10 cellular contexts compared by ENCODE assay signal in genomic region chr4:56619160-56619559, GRCh38.
DNase-seq lines count a peak whose midpoint lies in the region; ATAC-seq lines count a peak whose summit lies in the region.
"Had no signal": no experiment of that assay in that cellular context is flagged by ENCODE, and none has a peak within 500 bp of the region (broad histone marks: within the 10 kb centered on the region; RNA-seq: fewer than 3 reads in every experiment).

No MANE protein-coding gene starts in this region.

- H3K9ac ChIP-seq in mesenchymal stem cell (ENCODE audit: low read length) = no peak overlapping the region

- no peak overlapping the region for H2BK12ac ChIP-seq in mesenchymal stem cell (ENCODE audit: low read length in 2 of 2)

- H3K4ac ChIP-seq in mesenchymal stem cell (ENCODE audit: low read depth in 1 of 2, low read length in 2 of 2) = no peak overlapping the region

- H2AK5ac ChIP-seq in mesenchymal stem cell (ENCODE audit: low read length, severe bottlenecking) = no peak overlapping the region

- H2BK5ac ChIP-seq in mesenchymal stem cell (ENCODE audit: low read depth, low read length, poor library complexity, severe bottlenecking) = no peak overlapping the region

- no peak overlapping the region for H4K91ac ChIP-seq in mesenchymal stem cell (ENCODE audit: low read length)

- no peak overlapping the region for H2BK15ac ChIP-seq in mesenchymal stem cell (ENCODE audit: low read depth, poor library complexity, severe bottlenecking)

- no peak overlapping the region for H2AFZ ChIP-seq in mesenchymal stem cell (ENCODE audit: low read depth, low read length)

- peaks cover 1% of the 10 kb centered on the region for H3K4me1 ChIP-seq in mesenchymal stem cell (ENCODE audit: control insufficient read depth, insufficient read depth, low read depth, low read length)

- no peak overlapping the region for H3K18ac ChIP-seq in mesenchymal stem cell (ENCODE audit: low read depth in 1 of 2, low read length in 2 of 2)

- H3K14ac ChIP-seq in mesenchymal stem cell (ENCODE audit: low read length in 2 of 2) = no peak overlapping the region

- H3K27me3 ChIP-seq in mesenchymal stem cell (ENCODE audit: control insufficient read depth in 1 of 2, insufficient read depth in 1 of 2, low read length in 2 of 2) = peaks cover 0 to 26% of the 10 kb centered on the region in 2 experiments

- H3K23ac ChIP-seq in mesenchymal stem cell (ENCODE audit: low read length in 2 of 2) = no peak overlapping the region

- H3K4me3 ChIP-seq in mesenchymal stem cell (ENCODE audit: insufficient read depth in 1 of 2, low read depth in 1 of 2, low read length in 2 of 2) = no peak overlapping the region

- H3K36me3 ChIP-seq in mesenchymal stem cell (ENCODE audit: control insufficient read depth in 1 of 2, insufficient read depth in 2 of 2, low read depth in 1 of 2, low read length in 2 of 2) = no peaks in the 10 kb centered on the region

- no peak overlapping the region for H3K27ac ChIP-seq in mesenchymal stem cell (ENCODE audit: low read length, poor library complexity, severe bottlenecking)

- peak; percentile 74 for ATAC-seq in HG02884 (IDR thresholded peaks at IDR 0.05; ENCODE audit: unreplicated experiment)
- ATAC-seq in HG03095 (IDR thresholded peaks at IDR 0.05; ENCODE audit: unreplicated experiment) = no peak
- ATAC-seq: stimulated activated memory B cell treated with anti-CD40 and anti-IgM and Interleukin-4, amounts not matched to agents 10 μg/mL and 1 μg/mL and 100 μg/mL, for 72 hours had no signal

- no peak overlapping the region for H4K8ac ChIP-seq in mesenchymal stem cell (ENCODE audit: low read length)

- no peak overlapping the region for H2BK120ac ChIP-seq in mesenchymal stem cell (ENCODE audit: low read depth, low read length)

- H3K4me2 ChIP-seq in mesenchymal stem cell (ENCODE audit: low read length, poor library complexity, severe bottlenecking) = no peak overlapping the region

- peaks cover 7% of the 10 kb centered on the region for H3K9me3 ChIP-seq in mesenchymal stem cell (ENCODE audit: control insufficient read depth, low read length)

- WGBS in mesenchymal stem cell = no CpG with 5 or more reads among the region's 2 CpGs

- peak; percentile 23 for DNase-seq in NCI-H2107 treated with DMSO at 0.1 percent for 48 hours (lab: John Stamatoyannopoulos, UW; ENCODE audit: unreplicated experiment)
- DNase-seq in NCI-H2107 (lab: John Stamatoyannopoulos, UW) = no peak
- peak; percentile 22 for DNase-seq in SW480 (ENCODE audit: low spot score)
- peak; percentile 64 for DNase-seq in mesenchymal stem cell
- no peak for DNase-seq in NCI-H1092 (lab: John Stamatoyannopoulos, UW)
- no peak for DNase-seq in LoVo (ENCODE audit: low spot score)
- DNase-seq: foreskin melanocyte had no signal

- H3K79me1 ChIP-seq in mesenchymal stem cell (replicated peaks; ENCODE audit: low read length, poor library complexity, severe bottlenecking) = no peaks in the 10 kb centered on the region

Comparison
In these comparisons a context has a peak if more than half of its experiments do, and no peak if none do; other contexts are left out.
1. DNase-seq: peak in NCI-H2107 treated with DMSO at 0.1 percent for 48 hours (single experiment), SW480 (single experiment) and mesenchymal stem cell (single experiment); none in NCI-H2107 (single experiment), NCI-H1092 (single experiment) and LoVo (single experiment).